10 cellular contexts compared by ENCODE assay signal in genomic region chr17:57338257-57338919, GRCh38.
DNase-seq lines count a peak whose midpoint lies in the region; ATAC-seq and TF ChIP-seq lines count a peak whose summit lies in the region.
"Had no signal": no experiment of that assay in that cellular context is flagged by ENCODE, and none has a peak within 500 bp of the region (broad histone marks: within the 10 kb centered on the region; RNA-seq: fewer than 3 reads in every experiment).

No MANE protein-coding gene starts in this region.

- no peak overlapping the region for H3K27ac Mint-ChIP-seq in activated CD8-positive, alpha-beta T cell treated with anti-CD3 and anti-CD28 coated beads for 36 hours

- CTCF ChIA-PET in activated CD8-positive, alpha-beta T cell treated with anti-CD3 and anti-CD28 coated beads for 36 hours (lab: Charles Lee), result interaction anchor here (1.3 kb wide), 1 partner anchor 333 kb away, joined by 3 read pairs; no protein-coding TSS in a partner anchor

- peaks cover 10% of the 10 kb centered on the region for H3K36me3 Mint-ChIP-seq in activated CD8-positive, alpha-beta T cell treated with anti-CD3 and anti-CD28 coated beads for 36 hours (ENCODE audit: low read depth)

- no peak overlapping the region for H3K4me3 Mint-ChIP-seq in activated CD8-positive, alpha-beta T cell treated with anti-CD3 and anti-CD28 coated beads for 36 hours

- H3K27me3 Mint-ChIP-seq in activated CD8-positive, alpha-beta T cell treated with anti-CD3 and anti-CD28 coated beads for 36 hours, result no peaks in the 10 kb centered on the region

- ATAC-seq in HG03565 (IDR thresholded peaks at IDR 0.05; ENCODE audit: unreplicated experiment) (peak; percentile 67), GM19035 (IDR thresholded peaks at IDR 0.05; ENCODE audit: unreplicated experiment) (no peak), HG03280 (IDR thresholded peaks at IDR 0.05; ENCODE audit: unreplicated experiment) (no peak)
- peak; percentile 34 for ATAC-seq in activated CD8-positive, alpha-beta T cell treated with anti-CD3 and anti-CD28 coated beads for 36 hours
- ATAC-seq: left lung had no signal

- H3K9me3 Mint-ChIP-seq in activated CD8-positive, alpha-beta T cell treated with anti-CD3 and anti-CD28 coated beads for 36 hours, result no peaks in the 10 kb centered on the region

- intact Hi-C loops in activated CD8-positive, alpha-beta T cell treated with anti-CD3 and anti-CD28 coated beads for 36 hours (cut with micrococcal nuclease), result no loop called here

- peaks cover 50% of the 10 kb centered on the region for H3K4me1 Mint-ChIP-seq in activated CD8-positive, alpha-beta T cell treated with anti-CD3 and anti-CD28 coated beads for 36 hours (ENCODE audit: low read depth)

- POLR2A ChIA-PET in activated CD8-positive, alpha-beta T cell treated with anti-CD3 and anti-CD28 coated beads for 36 hours (lab: Charles Lee), result no interaction called here

- TF ChIP-seq CTCF in GM20000 (IDR thresholded peaks at IDR 0.05; ENCODE audit: extremely low read depth, missing control alignments), result no peak
- no peak for TF ChIP-seq CTCF in activated CD8-positive, alpha-beta T cell treated with anti-CD3 and anti-CD28 coated beads for 36 hours (IDR thresholded peaks at IDR 0.05)

- DNase-seq in GDM1 (lab: John Stamatoyannopoulos, UW), result peak; percentile 72
- DNase-seq in GM20000 (ENCODE audit: low spot score), result peak; percentile 58
- DNase-seq in activated CD8-positive, alpha-beta T cell treated with anti-CD3 and anti-CD28 coated beads for 36 hours, result no peak
- no peak for DNase-seq in COLO668 (lab: John Stamatoyannopoulos, UW; ENCODE audit: unreplicated experiment)
- no peak for DNase-seq in NCI-H2196 (lab: John Stamatoyannopoulos, UW; ENCODE audit: unreplicated experiment)
- DNase-seq: left lung; stimulated activated CD4-positive, alpha-beta T cell treated with anti-CD3 and anti-CD28 coated beads, Interleukin-2, amount 100 ng/mL, for 24 hours had no signal

Comparison
In these comparisons a context has a peak if more than half of its experiments do, and no peak if none do; other contexts are left out.
1. DNase-seq: peak in GDM1 (single experiment) and GM20000 (single experiment); none in activated CD8-positive, alpha-beta T cell treated with anti-CD3 and anti-CD28 coated beads for 36 hours (single experiment), COLO668 (single experiment) and NCI-H2196 (single experiment).
2. ATAC-seq: peak in HG03565 (single experiment) and activated CD8-positive, alpha-beta T cell treated with anti-CD3 and anti-CD28 coated beads for 36 hours (single experiment); none in GM19035 (single experiment) and HG03280 (single experiment).